1 cellular context compared by ENCODE assay signal in the genomic region with DNA sequence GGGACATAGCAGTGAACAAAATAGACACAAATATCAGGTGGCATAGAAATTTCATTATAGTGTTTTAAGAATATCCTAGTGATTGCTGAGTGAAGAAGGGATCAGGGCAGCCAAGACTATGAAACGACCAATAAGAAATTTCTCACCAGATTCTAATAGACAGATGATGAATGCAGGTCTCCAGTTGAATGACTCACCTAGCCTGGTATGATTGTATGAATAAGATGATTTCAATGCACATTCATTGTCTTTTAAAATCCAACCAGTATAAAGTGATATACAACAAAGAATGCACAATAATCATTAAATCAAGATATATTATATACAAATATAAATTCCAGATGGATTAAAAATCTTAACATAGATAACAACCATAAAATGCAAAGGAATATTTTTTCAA.
TF ChIP-seq lines count a peak whose summit lies in the region.

No MANE protein-coding gene starts in this region.

TF ChIP-seq in SK-N-SH, 30 proteins besides CTCF, POLR2A, EP300 and RAD21 (continued from another document):
- TF ChIP-seq, protein P1, sequence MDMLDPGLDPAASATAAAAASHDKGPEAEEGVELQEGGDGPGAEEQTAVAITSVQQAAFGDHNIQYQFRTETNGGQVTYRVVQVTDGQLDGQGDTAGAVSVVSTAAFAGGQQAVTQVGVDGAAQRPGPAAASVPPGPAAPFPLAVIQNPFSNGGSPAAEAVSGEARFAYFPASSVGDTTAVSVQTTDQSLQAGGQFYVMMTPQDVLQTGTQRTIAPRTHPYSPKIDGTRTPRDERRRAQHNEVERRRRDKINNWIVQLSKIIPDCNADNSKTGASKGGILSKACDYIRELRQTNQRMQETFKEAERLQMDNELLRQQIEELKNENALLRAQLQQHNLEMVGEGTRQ (IDR thresholded peaks at IDR 0.05; ENCODE audit: borderline replicate concordance, low read depth, low read length) = no peak
- TF ChIP-seq TEAD4 (IDR thresholded peaks at IDR 0.05; ENCODE audit: borderline replicate concordance, insufficient read depth) (no peak), MEF2A (IDR thresholded peaks at IDR 0.05; ENCODE audit: borderline replicate concordance, low read depth) (no peak), PBX3 (IDR thresholded peaks at IDR 0.05) (peak; percentile 78), TCF12 (IDR thresholded peaks at IDR 0.05) (peak; percentile 70), FOSL2 (IDR thresholded peaks at IDR 0.05; ENCODE audit: borderline replicate concordance, low read depth) (peak; percentile 83), MAX (IDR thresholded peaks at IDR 0.05; ENCODE audit: low read depth) (no peak), JUND (IDR thresholded peaks at IDR 0.05) (peak; percentile 75), FOXM1 (IDR thresholded peaks at IDR 0.05; ENCODE audit: low read depth) (no peak), GATA2 (CRISPR knock-in tag; IDR thresholded peaks at IDR 0.05) (no peak)
